In genomic region chr10:24900888-24901685, GRCh38 we compare ENCODE assay signal across 8 cellular contexts. TPM values are rescaled to one million over a fixed set of nuclear protein-coding genes. Genes with fewer than 3 reads are reported as not detected.
A peak's percentile ranks its signal among the peaks of the same experiment; 100 is the strongest.
DNase-seq lines count a peak whose midpoint lies in the region; ATAC-seq and TF ChIP-seq lines count a peak whose summit lies in the region.

No MANE protein-coding gene starts in this region.

- H3K27ac ChIP-seq in left ventricle myocardium inferior (replicated peaks): peak overlapping the region; percentile 54

- H3K27ac Mint-ChIP-seq in HFFc6: peak overlapping the region; percentile 92

- peak overlapping the region; percentile 87 for H3K4me3 Mint-ChIP-seq in HFFc6

- H3K36me3 Mint-ChIP-seq in HFFc6 (ENCODE audit: low read depth): peaks cover 7% of the 10 kb centered on the region; the same call in 1 of the 2 replicates

- H3K36me3 ChIP-seq in left ventricle myocardium inferior: no peaks in the 10 kb centered on the region

- no peaks in the 10 kb centered on the region for H3K9me3 ChIP-seq in left ventricle myocardium inferior (replicated peaks)

- TF ChIP-seq CTCF in HFFc6 (IDR thresholded peaks at IDR 0.05) (no peak), left ventricle myocardium inferior (IDR thresholded peaks at IDR 0.05; ENCODE audit: borderline replicate concordance) (no peak)

- intact Hi-C loops in left ventricle myocardium inferior (cut with micrococcal nuclease): no loop called here

- DNase-seq in HFFc6: no peak
- peak; percentile 86 for DNase-seq in NOMO-1 treated with DMSO at 0.1 percent for 48 hours (lab: John Stamatoyannopoulos, UW; ENCODE audit: unreplicated experiment)
- no peak for DNase-seq in left ventricle myocardium inferior
- DNase-seq in NCI-H2196 (lab: John Stamatoyannopoulos, UW; ENCODE audit: unreplicated experiment): no peak
- no peak for DNase-seq in occipital lobe (lab: John Stamatoyannopoulos, UW)
- DNase-seq in NCI-H1092 treated with DMSO at 0.1 percent for 48 hours (lab: John Stamatoyannopoulos, UW): no peak
- DNase-seq in NCI-H1105 (lab: John Stamatoyannopoulos, UW): no peak

- H3K4me1 Mint-ChIP-seq in HFFc6 (ENCODE audit: low read depth): peaks cover 53% of the 10 kb centered on the region

- H3K4me3 ChIP-seq in left ventricle myocardium inferior: no peak overlapping the region

- H3K27me3 Mint-ChIP-seq in HFFc6 (ENCODE audit: insufficient read depth): no peaks in the 10 kb centered on the region

- H3K9me3 Mint-ChIP-seq in HFFc6: no peaks in the 10 kb centered on the region

- no peaks in the 10 kb centered on the region for H3K27me3 ChIP-seq in left ventricle myocardium inferior (ENCODE audit: low read depth)

- peaks cover 30% of the 10 kb centered on the region for H3K4me1 ChIP-seq in left ventricle myocardium inferior

- peak; percentile 82 for ATAC-seq in GM18519 (IDR thresholded peaks at IDR 0.05; ENCODE audit: low FRiP score, unreplicated experiment)

RNA-seq across cellular contexts. Expression of gene PRTFDC1, which starts 51.3 kb away (rescaled TPM):
- total RNA-seq in HFFc6 (2021; fragmentation: NEBNext Ultra II Directional; extraction: Animal tissue kit (Norgen Biotek cat#: 25700)): 10 to 100 TPM; 16.2 to 32.6 (median 29.0) TPM
- total RNA-seq in left ventricle myocardium inferior (1.5 TPM), occipital lobe (35.7 TPM)
